ENCODE assay signal across 8 cellular contexts in the genomic region with DNA sequence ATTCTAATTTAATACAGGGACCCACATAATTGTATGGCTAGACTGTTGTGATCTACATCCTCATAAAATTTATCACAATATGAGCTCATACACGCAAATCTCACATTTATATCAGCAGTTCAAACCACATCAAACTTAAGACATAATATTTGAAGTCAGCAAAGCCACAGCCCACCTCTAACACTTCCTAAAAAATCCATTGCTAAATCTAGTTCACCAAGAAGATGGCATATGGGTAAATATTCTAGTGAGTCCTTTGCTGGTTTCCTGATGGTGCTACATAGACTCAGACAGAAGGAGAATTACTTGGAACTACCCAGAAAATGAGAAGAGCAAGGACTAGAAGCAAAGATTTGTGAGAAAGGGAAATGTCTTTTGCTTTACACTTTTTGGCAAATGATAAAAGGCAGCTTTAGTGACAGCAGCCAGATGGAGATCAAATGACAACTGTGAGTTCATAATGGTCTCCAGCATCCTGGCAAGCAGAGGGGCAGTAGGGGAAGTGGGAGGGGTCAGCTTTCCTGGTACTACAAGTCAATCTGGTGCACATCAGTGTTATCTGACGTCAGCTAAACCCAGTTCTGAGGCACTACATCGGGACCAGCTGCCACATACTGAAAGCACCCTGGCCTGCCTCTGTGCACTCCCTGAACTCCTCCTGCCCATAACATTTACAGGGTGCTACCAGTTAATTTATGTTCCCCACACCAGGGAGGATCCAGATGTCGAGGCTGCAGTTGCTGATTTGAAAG. TPM values are rescaled to one million over a fixed set of nuclear protein-coding genes. Genes with fewer than 3 reads are reported as not detected.
DNase-seq lines count a peak whose midpoint lies in the region; ATAC-seq and TF ChIP-seq lines count a peak whose summit lies in the region.

No MANE protein-coding gene starts in this region.

- peaks cover 34% of the 10 kb centered on the region for H3K4me1 Mint-ChIP-seq in mesothelial cell of epicardium

- no peaks in the 10 kb centered on the region for H3K36me3 Mint-ChIP-seq in mesothelial cell of epicardium

- DNase-seq in Ammon's horn (ENCODE audit: low spot score) = peak; percentile 7
- DNase-seq in SK-N-DZ (ENCODE audit: low spot score) = peak; percentile 81
- DNase-seq in brain microvascular endothelial cell = peak; percentile 37
- DNase-seq in mesothelial cell of epicardium (ENCODE audit: low spot score in 2 of 2, unreplicated experiment in 2 of 2) = no peak

- TF ChIP-seq CTCF in brain microvascular endothelial cell (IDR thresholded peaks at IDR 0.05; ENCODE audit: low read depth, low read length, missing control alignments) = no peak
- no peak for TF ChIP-seq CTCF in mesothelial cell of epicardium (IDR thresholded peaks at IDR 0.05; ENCODE audit: unreplicated experiment)

- no peak overlapping the region for H3K27ac ChIP-seq in brain microvascular endothelial cell

- ATAC-seq in HG02870 (IDR thresholded peaks at IDR 0.05; ENCODE audit: unreplicated experiment) (peak; percentile 46), HG02623 (IDR thresholded peaks at IDR 0.05; ENCODE audit: unreplicated experiment) (no peak), HG02884 (IDR thresholded peaks at IDR 0.05; ENCODE audit: unreplicated experiment) (no peak), HG03159 (IDR thresholded peaks at IDR 0.05; ENCODE audit: unreplicated experiment) (no peak)

- no peaks in the 10 kb centered on the region for H3K36me3 ChIP-seq in brain microvascular endothelial cell (replicated peaks)

- H3K9me3 Mint-ChIP-seq in mesothelial cell of epicardium = peaks cover 4% of the 10 kb centered on the region

- H3K4me3 ChIP-seq in brain microvascular endothelial cell (ENCODE audit: low read depth, low read length) = no peak overlapping the region

- in situ Hi-C loops in brain microvascular endothelial cell (cut with HindIII; ENCODE audit: low pct_ligation_motif_present, low sequenced_read_pairs) = loop anchor here (25.0 kb wide), 1 partner anchor 137 kb away; no protein-coding TSS in a partner anchor

- H3K27me3 Mint-ChIP-seq in mesothelial cell of epicardium (ENCODE audit: low read depth) = no peaks in the 10 kb centered on the region

- no peak overlapping the region for H3K4me3 Mint-ChIP-seq in mesothelial cell of epicardium

- H3K27ac Mint-ChIP-seq in mesothelial cell of epicardium = peak overlapping the region; percentile 47

- no peaks in the 10 kb centered on the region for H3K27me3 ChIP-seq in brain microvascular endothelial cell (replicated peaks)

RNA-seq across cellular contexts. Expression of gene GADD45A, which starts 10.6 kb away (rescaled TPM):
- 21.2 and 29.5 TPM in 2 replicates for polyA plus RNA-seq in SK-N-DZ (2014; cell fraction: cytosol; rRNA removed)
- polyA plus RNA-seq in SK-N-DZ (2014; cell fraction: nucleus; rRNA removed) = 57.2 and 60.1 TPM in 2 replicates
- 74.2 to 80.2 TPM (median 77.7 TPM) in 3 replicates for total RNA-seq in mesothelial cell of epicardium

Comparison
In these comparisons a context has a peak if more than half of its experiments do, and no peak if none do; other contexts are left out.
1. DNase-seq: peak in Ammon's horn (single experiment), SK-N-DZ (single experiment) and brain microvascular endothelial cell (single experiment); none in mesothelial cell of epicardium (0 of 2).